Comparison of ENCODE assay signal across 9 cellular contexts in genomic region chr9:129497837-129498450, GRCh38.
DNase-seq lines count a peak whose midpoint lies in the region; ATAC-seq, FAIRE-seq and TF ChIP-seq lines count a peak whose summit lies in the region.
"Had no signal": no experiment of that assay in that cellular context is flagged by ENCODE, and none has a peak within 500 bp of the region (broad histone marks: within the 10 kb centered on the region; RNA-seq: fewer than 3 reads in every experiment).

No MANE protein-coding gene starts in this region.

- peak overlapping the region; percentile 88; the same call in 1 of the 2 replicates for H2BK15ac ChIP-seq in H1 (ENCODE audit: low read length)

- peak overlapping the region; percentile 99; the same call in 1 of the 2 replicates for H2BK12ac ChIP-seq in H1 (ENCODE audit: low read depth, low read length)

- H2BK120ac ChIP-seq in H1 (replicated peaks; ENCODE audit: low read depth, low read length), result peak overlapping the region; percentile 89

- POLR2A ChIA-PET in H1 (lab: Charles Lee; ENCODE audit: partially characterized antibody), result interaction anchor here (1.0 to 6.7 kb wide), 5 partner anchors 14 to 108 kb away, joined by 3 to 45 read pairs (median 6); no protein-coding TSS in a partner anchor

- peak overlapping the region; percentile 100; the same call in 1 of the 2 replicates for H2AK5ac ChIP-seq in H1 (ENCODE audit: low read depth, low read length)

- H3K79me1 ChIP-seq in H1 (ENCODE audit: low read depth, low read length), result no peaks in the 10 kb centered on the region

- H3K79me2 ChIP-seq in H1 (ENCODE audit: control insufficient read depth in 1 of 2, insufficient read depth in 2 of 2, low read length in 2 of 2), result no peaks in the 10 kb centered on the region

- H4K20me1 ChIP-seq in H1 (replicated peaks in 1 of 2; ENCODE audit: control insufficient read depth in 1 of 2, insufficient read depth in 2 of 2, low read length in 2 of 2), result no peaks in the 10 kb centered on the region

- peaks cover 16% of the 10 kb centered on the region for H3K23me2 ChIP-seq in H1 (ENCODE audit: low read depth, low read length)

- TF ChIP-seq CTCF in H1 (IDR thresholded peaks at IDR 0.05; ENCODE audit: control extremely low read depth in 1 of 3, insufficient read depth in 1 of 3, low read depth in 1 of 3, low read length in 3 of 3), result no peak
- TF ChIP-seq CTCF in nephron (IDR thresholded peaks at IDR 0.05; ENCODE audit: unreplicated experiment in 3 of 3), result no peak

- H3K14ac ChIP-seq in H1 (ENCODE audit: insufficient read length), result no peak overlapping the region

- no peak overlapping the region; the same call in 1 of the 2 replicates for H4K8ac ChIP-seq in H1 (ENCODE audit: extremely low read depth, insufficient read depth, low read length)

- H3K36me3 Mint-ChIP-seq in stimulated activated naive CD8-positive, alpha-beta T cell treated with anti-CD3 and anti-CD28 coated beads, Interleukin-15, Interleukin-2, amounts not matched to agents 100 ng/mL and 50 ng/mL, for 24 hours (ENCODE audit: low read depth), result peaks cover 12% of the 10 kb centered on the region
- no peaks in the 10 kb centered on the region for H3K36me3 Mint-ChIP-seq in nephron (ENCODE audit: low read depth)

- H3K36me3 ChIP-seq in H1 (ENCODE audit: control insufficient read depth in 2 of 4, insufficient read depth in 4 of 4, low read length in 3 of 4), result no peaks in the 10 kb centered on the region
- no peaks in the 10 kb centered on the region for H3K36me3 ChIP-seq in aorta (ENCODE audit: control insufficient read depth in 1 of 2, insufficient read depth in 2 of 2, low read length in 1 of 2)

- no peaks in the 10 kb centered on the region for H3K9me3 Mint-ChIP-seq in stimulated activated naive CD8-positive, alpha-beta T cell treated with anti-CD3 and anti-CD28 coated beads, Interleukin-15, Interleukin-2, amounts not matched to agents 100 ng/mL and 50 ng/mL, for 24 hours
- H3K9me3 Mint-ChIP-seq in stimulated activated naive CD8-positive, alpha-beta T cell treated with anti-CD3 and anti-CD28 coated beads, Interleukin-15, amount 100 ng/mL, for 72 hours, result no peaks in the 10 kb centered on the region
- H3K9me3 Mint-ChIP-seq in nephron, result no peaks in the 10 kb centered on the region

- H3K9me3 ChIP-seq in H1 (ENCODE audit: insufficient read depth in 2 of 2, low read depth in 1 of 2, low read length in 1 of 2) (no peaks in the 10 kb centered on the region), aorta (ENCODE audit: control insufficient read depth, low read length) (no peaks in the 10 kb centered on the region)

- H3K4me3 ChIP-seq in H1 (ENCODE audit: extremely low read depth in 1 of 4, insufficient read depth in 2 of 4, low read depth in 3 of 4, low read length in 4 of 4) (peak overlapping the region in 1 of 4 experiments; percentile 66; a peak in 1 of 8 replicates), aorta (ENCODE audit: low read length in 2 of 2) (peak overlapping the region; percentile 1 to 87)

- no peak for TF ChIP-seq POLR2A in H1 (IDR thresholded peaks at IDR 0.05; ENCODE audit: control extremely low read depth in 1 of 2, low read depth in 2 of 2, low read length in 2 of 2)

- no peak overlapping the region for H3K23ac ChIP-seq in H1 (ENCODE audit: insufficient read length)

- peak overlapping the region; percentile 22 for H3K27ac Mint-ChIP-seq in stimulated activated naive CD8-positive, alpha-beta T cell treated with anti-CD3 and anti-CD28 coated beads, Interleukin-15, Interleukin-2, amounts not matched to agents 100 ng/mL and 50 ng/mL, for 24 hours
- H3K27ac Mint-ChIP-seq in stimulated activated naive CD8-positive, alpha-beta T cell treated with anti-CD3 and anti-CD28 coated beads, Interleukin-15, amount 100 ng/mL, for 72 hours, result no peak overlapping the region
- peak overlapping the region; percentile 96 to 99 (median 98) for H3K27ac Mint-ChIP-seq in nephron

- intact Hi-C loops in aorta (cut with DNase I), result loop anchor here (2.0 to 5.0 kb wide), 4 partner anchors 73 to 359 kb away; no protein-coding TSS in a partner anchor

- ATAC-seq in stimulated activated naive CD8-positive, alpha-beta T cell treated with anti-CD3 and anti-CD28 coated beads, Interleukin-15, amount 100 ng/mL, for 72 hours, result no peak
- ATAC-seq in aorta (ENCODE audit: low FRiP score), result no peak

- peak overlapping the region; percentile 95; the same call in 1 of the 2 replicates for H2BK20ac ChIP-seq in H1 (ENCODE audit: low read length)

- H3K27ac ChIP-seq in H1 (ENCODE audit: low read depth, low read length) (no peak overlapping the region), aorta (ENCODE audit: low read depth in 1 of 2, low read length in 2 of 2) (peak overlapping the region; percentile 89 to 97)

- no peak overlapping the region for H4K5ac ChIP-seq in H1 (ENCODE audit: insufficient read length, low read depth, low read length)

- H3K4me1 ChIP-seq in H1 (replicated peaks in 1 of 4; ENCODE audit: control insufficient read depth in 3 of 4, insufficient read depth in 4 of 4, low read length in 3 of 4) (peaks cover 3 to 42% (median 32%) of the 10 kb centered on the region in 4 experiments), aorta (ENCODE audit: control insufficient read depth in 1 of 2, insufficient read depth in 2 of 2, low read length in 2 of 2) (no peaks in the 10 kb centered on the region)

- H3K4me2 ChIP-seq in H1 (ENCODE audit: insufficient read depth in 1 of 2, low read depth in 2 of 2, low read length in 2 of 2), result peak overlapping the region; percentile 49 to 86; a peak in 2 of 4 replicates

- H2BK5ac ChIP-seq in H1 (ENCODE audit: low read depth, low read length), result peak overlapping the region; percentile 96; the same call in 1 of the 2 replicates

- CTCF ChIA-PET in H1 (lab: Charles Lee; ENCODE audit: partially characterized antibody), result interaction anchor here (0.5 to 1.7 kb wide), 10 partner anchors 14 to 355 kb away, joined by 3 to 4 read pairs (median 3); no protein-coding TSS in a partner anchor

- H3K4ac ChIP-seq in H1 (replicated peaks; ENCODE audit: insufficient read length, low read depth, low read length), result peak overlapping the region; percentile 63

- WGBS in H1 (ENCODE audit: extremely low coverage in 1 of 2, insufficient coverage in 1 of 2, insufficient read length in 1 of 2, insufficient replicate concordance in 2 of 2, low coverage in 1 of 2, low lambda C conversion rate in 2 of 2, missing lambda C conversion rate in 1 of 2), 2 experiments, result 87% methylated on average over 6 of the region's 6 CpGs; no CpG with 5 or more reads in 1 of the 2 experiments
- WGBS in aorta, 2 donors, result 14 to 19% methylated on average over 6 of the region's 6 CpGs

- H3K9ac ChIP-seq in H1 (replicated peaks in 1 of 4; ENCODE audit: extremely low read depth in 1 of 4, low read depth in 3 of 4, low read length in 3 of 4), result no peak overlapping the region

- no peak overlapping the region for H2AFZ ChIP-seq in H1 (ENCODE audit: low read length)

- H4K91ac ChIP-seq in H1 (replicated peaks; ENCODE audit: insufficient read length, low read length), result peak overlapping the region; percentile 91

- no peak overlapping the region for H3K56ac ChIP-seq in H1 (replicated peaks; ENCODE audit: insufficient read length, low read depth, low read length)

- no peak for TF ChIP-seq EP300 in H1 (IDR thresholded peaks at IDR 0.05; ENCODE audit: borderline replicate concordance in 1 of 2, low read depth in 2 of 2, low read length in 2 of 2)

- FAIRE-seq in H1 (lab: Jason Lieb, UNC), result no peak

- no peaks in the 10 kb centered on the region for H3K27me3 Mint-ChIP-seq in stimulated activated naive CD8-positive, alpha-beta T cell treated with anti-CD3 and anti-CD28 coated beads, Interleukin-15, Interleukin-2, amounts not matched to agents 100 ng/mL and 50 ng/mL, for 24 hours
- no peaks in the 10 kb centered on the region for H3K27me3 Mint-ChIP-seq in stimulated activated naive CD8-positive, alpha-beta T cell treated with anti-CD3 and anti-CD28 coated beads, Interleukin-15, amount 100 ng/mL, for 72 hours
- H3K27me3 Mint-ChIP-seq in nephron (ENCODE audit: low read depth), result no peaks in the 10 kb centered on the region

- peak overlapping the region; percentile 44 for H3K4me3 Mint-ChIP-seq in stimulated activated naive CD8-positive, alpha-beta T cell treated with anti-CD3 and anti-CD28 coated beads, Interleukin-15, Interleukin-2, amounts not matched to agents 100 ng/mL and 50 ng/mL, for 24 hours
- no peak overlapping the region for H3K4me3 Mint-ChIP-seq in stimulated activated naive CD8-positive, alpha-beta T cell treated with anti-CD3 and anti-CD28 coated beads, Interleukin-15, amount 100 ng/mL, for 72 hours
- H3K4me3 Mint-ChIP-seq in nephron, result peak overlapping the region; percentile 54 to 83 (median 75)

- peak overlapping the region; percentile 88 for H3K18ac ChIP-seq in H1 (ENCODE audit: extremely low read depth, low read length)

- DNase-seq in stimulated activated naive CD8-positive, alpha-beta T cell treated with anti-CD3 and anti-CD28 coated beads, Interleukin-15, amount 100 ng/mL, for 72 hours, result no peak
- DNase-seq in H1 (ENCODE audit: low read depth in 1 of 2, low spot score in 2 of 2), result no peak
- peak in 1 of 2 donors; percentile 47 for DNase-seq in aorta
- DNase-seq in superior temporal gyrus (ENCODE audit: extremely low spot score), result no peak
- no peak for DNase-seq in activated CD8-positive, alpha-beta memory T cell treated with anti-CD3 and anti-CD28 coated beads, Interleukin-2, amount 50 U/mL, for 48 hours
- no peak for DNase-seq in DMS 273 (lab: John Stamatoyannopoulos, UW; ENCODE audit: unreplicated experiment)
- DNase-seq: DND-41 had no signal

- peaks cover 0 to 15% (median 13%) of the 10 kb centered on the region in 4 experiments; a peak in 6 of 7 replicates for H3K27me3 ChIP-seq in H1 (replicated peaks in 1 of 4; ENCODE audit: control insufficient read depth in 3 of 4, extremely low read depth in 1 of 4, insufficient read depth in 3 of 4, low read length in 3 of 4)
- H3K27me3 ChIP-seq in aorta (ENCODE audit: control insufficient read depth in 1 of 2, insufficient read depth in 2 of 2, low read length in 1 of 2), result no peaks in the 10 kb centered on the region

- H3K4me1 Mint-ChIP-seq in stimulated activated naive CD8-positive, alpha-beta T cell treated with anti-CD3 and anti-CD28 coated beads, Interleukin-15, Interleukin-2, amounts not matched to agents 100 ng/mL and 50 ng/mL, for 24 hours (ENCODE audit: low read depth), result peaks cover 35% of the 10 kb centered on the region
- H3K4me1 Mint-ChIP-seq in stimulated activated naive CD8-positive, alpha-beta T cell treated with anti-CD3 and anti-CD28 coated beads, Interleukin-15, amount 100 ng/mL, for 72 hours, result peaks cover 50% of the 10 kb centered on the region
- peaks cover 71% of the 10 kb centered on the region for H3K4me1 Mint-ChIP-seq in nephron

- no peak for TF ChIP-seq RAD21 in H1 (IDR thresholded peaks at IDR 0.05 in 1 of 2, conservative IDR thresholded peaks at IDR 0.05 in 1 of 2; ENCODE audit: low read depth in 2 of 2, low read length in 2 of 2)

TF ChIP-seq in H1, 55 proteins besides CTCF, POLR2A, EP300 and RAD21 (continues in another document):
- TF ChIP-seq GABPA (IDR thresholded peaks at IDR 0.05; ENCODE audit: borderline replicate concordance, insufficient read depth, low read length) (no peak), CBX5 (IDR thresholded peaks at IDR 0.05; ENCODE audit: low read depth, low read length) (no peak)

Comparison
In these comparisons a context has a peak if more than half of its experiments do, and no peak if none do; other contexts are left out.
1. H3K27ac Mint-ChIP-seq: peak in stimulated activated naive CD8-positive, alpha-beta T cell treated with anti-CD3 and anti-CD28 coated beads, Interleukin-15, Interleukin-2, amounts not matched to agents 100 ng/mL and 50 ng/mL, for 24 hours (single experiment) and nephron (3 of 3); none in stimulated activated naive CD8-positive, alpha-beta T cell treated with anti-CD3 and anti-CD28 coated beads, Interleukin-15, amount 100 ng/mL, for 72 hours (0 of 2).
2. H3K4me3 Mint-ChIP-seq: peak in stimulated activated naive CD8-positive, alpha-beta T cell treated with anti-CD3 and anti-CD28 coated beads, Interleukin-15, Interleukin-2, amounts not matched to agents 100 ng/mL and 50 ng/mL, for 24 hours (single experiment) and nephron (3 of 3); none in stimulated activated naive CD8-positive, alpha-beta T cell treated with anti-CD3 and anti-CD28 coated beads, Interleukin-15, amount 100 ng/mL, for 72 hours (0 of 2).